ENCODE assay signal across 18 cellular contexts in the genomic region with DNA sequence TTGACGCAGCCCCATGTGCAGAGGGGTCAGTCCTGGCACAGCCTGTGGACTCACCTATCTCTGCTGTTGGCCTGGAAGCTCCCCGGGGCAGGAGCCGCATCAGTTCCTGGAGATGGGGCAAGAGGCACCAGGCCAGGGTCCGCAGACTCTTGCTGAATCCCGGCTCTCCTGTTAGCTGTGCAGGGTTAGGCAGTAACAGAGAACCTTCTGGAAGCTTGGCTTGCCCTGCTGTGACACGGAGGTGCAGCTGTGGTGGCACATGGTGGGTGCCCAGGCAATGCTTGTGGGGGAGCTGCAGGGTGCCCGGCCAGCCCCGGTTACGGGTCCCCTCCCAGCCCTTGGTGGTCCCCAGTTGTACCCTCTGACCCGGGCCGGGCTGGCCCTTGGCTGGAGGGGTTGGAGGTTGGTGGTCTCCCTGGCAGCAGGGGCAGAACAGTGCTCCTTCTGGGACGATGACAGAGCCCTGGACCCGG.
"Had no signal": no experiment of that assay in that cellular context is flagged by ENCODE, and none has a peak within 500 bp of the region (broad histone marks: within the 10 kb centered on the region; RNA-seq: fewer than 3 reads in every experiment).

No MANE protein-coding gene starts in this region.

- H3K4me3 ChIP-seq: cardiac muscle cell, left lung, ovary, uterus had no signal

- H3K27ac Mint-ChIP-seq: activated naive CD8-positive, alpha-beta T cell treated with anti-CD3 and anti-CD28 coated beads for 36 hours; activated T-helper 17 cell treated with anti-CD3 and anti-CD28 coated beads, Interleukin-2, amount 50 U/mL, for 72 hours; memory B cell; naive B cell; stimulated activated naive CD8-positive, alpha-beta T cell treated with anti-CD3 and anti-CD28 coated beads, Interleukin-15, Interleukin-2, amounts not matched to agents 100 ng/mL and 50 ng/mL, for 24 hours had no signal

- H3K27ac ChIP-seq: cardiac muscle cell, left lung, ovary, uterus had no signal

- ATAC-seq: activated T-helper 17 cell treated with anti-CD3 and anti-CD28 coated beads, Interleukin-2, amount 50 U/mL, for 72 hours; left lung had no signal

- H3K4me3 Mint-ChIP-seq: activated naive CD8-positive, alpha-beta T cell treated with anti-CD3 and anti-CD28 coated beads for 36 hours; activated T-helper 17 cell treated with anti-CD3 and anti-CD28 coated beads, Interleukin-2, amount 50 U/mL, for 72 hours; memory B cell; naive B cell; neural crest cell; stimulated activated naive CD8-positive, alpha-beta T cell treated with anti-CD3 and anti-CD28 coated beads, Interleukin-15, Interleukin-2, amounts not matched to agents 100 ng/mL and 50 ng/mL, for 24 hours had no signal

- H3K9me3 Mint-ChIP-seq: activated naive CD8-positive, alpha-beta T cell treated with anti-CD3 and anti-CD28 coated beads for 36 hours; activated T-helper 17 cell treated with anti-CD3 and anti-CD28 coated beads, Interleukin-2, amount 50 U/mL, for 72 hours; neural crest cell; stimulated activated naive CD8-positive, alpha-beta T cell treated with anti-CD3 and anti-CD28 coated beads, Interleukin-15, Interleukin-2, amounts not matched to agents 100 ng/mL and 50 ng/mL, for 24 hours had no signal

- DNase-seq: activated CD4-positive, alpha-beta T cell treated with anti-CD3 and anti-CD28 coated beads, Interleukin-2, amount 50 U/mL, for 48 hours; activated naive CD4-positive, alpha-beta T cell; activated naive CD8-positive, alpha-beta T cell treated with anti-CD3 and anti-CD28 coated beads for 36 hours; activated T-cell treated with anti-CD3 and anti-CD28 coated beads for 4 hours; amniotic stem cell; hippocampal formation; islet precursor cell; naive B cell; stimulated activated CD4-positive, alpha-beta T cell treated with anti-CD3 and anti-CD28 coated beads, Interleukin-2, amount 100 ng/mL, for 48 hours; uterus had no signal

- H3K4me1 Mint-ChIP-seq: activated naive CD8-positive, alpha-beta T cell treated with anti-CD3 and anti-CD28 coated beads for 36 hours; activated T-helper 17 cell treated with anti-CD3 and anti-CD28 coated beads, Interleukin-2, amount 50 U/mL, for 72 hours; naive B cell had no signal

- H3K9me3 ChIP-seq: left lung, ovary, uterus had no signal

- H3K36me3 ChIP-seq: cardiac muscle cell, left lung, ovary, tibial nerve, uterus had no signal

- H3K27me3 ChIP-seq: cardiac muscle cell, ovary, tibial nerve, uterus had no signal

- H3K4me1 ChIP-seq: left lung, uterus had no signal

- H3K36me3 Mint-ChIP-seq: activated naive CD8-positive, alpha-beta T cell treated with anti-CD3 and anti-CD28 coated beads for 36 hours; memory B cell; naive B cell had no signal
